8 cellular contexts compared by ENCODE assay signal in genomic region chr6:137707590-137708360, GRCh38.
A peak's percentile ranks its signal among the peaks of the same experiment; 100 is the strongest.
DNase-seq lines count a peak whose midpoint lies in the region; ATAC-seq lines count a peak whose summit lies in the region.

No MANE protein-coding gene starts in this region.

- DNase-seq in AML-193 (lab: John Stamatoyannopoulos, UW) (peak; percentile 84 to 87), NCI-H748 (lab: John Stamatoyannopoulos, UW; ENCODE audit: unreplicated experiment) (peak; percentile 87), midbrain (lab: John Stamatoyannopoulos, UW) (peak; percentile 60)
- peak; percentile 63 to 66 for DNase-seq in activated CD4-positive, alpha-beta T cell treated with anti-CD3 and anti-CD28 coated beads, Interleukin-2, amount 50 U/mL, for 4 hours
- DNase-seq in effector CD4-positive, alpha-beta T cell, result peak; percentile 81
- DNase-seq in stimulated activated CD8-positive, alpha-beta memory T cell treated with anti-CD3 and anti-CD28 coated beads, Interleukin-4, amount 100 ng/mL, for 1 hour (ENCODE audit: low read depth in 2 of 2, low spot score in 1 of 2), result peak; percentile 50 to 65

- peak; percentile 67 for ATAC-seq in GM19035 (IDR thresholded peaks at IDR 0.05; ENCODE audit: unreplicated experiment)
- peak; percentile 51 for ATAC-seq in HG03378 (IDR thresholded peaks at IDR 0.05; ENCODE audit: unreplicated experiment)

Comparison
In these comparisons a context has a peak if more than half of its experiments do, and no peak if none do; other contexts are left out.
1. Peak in every context shown above with its lines: DNase-seq and ATAC-seq.